8 cellular contexts compared by ENCODE assay signal in the genomic region with DNA sequence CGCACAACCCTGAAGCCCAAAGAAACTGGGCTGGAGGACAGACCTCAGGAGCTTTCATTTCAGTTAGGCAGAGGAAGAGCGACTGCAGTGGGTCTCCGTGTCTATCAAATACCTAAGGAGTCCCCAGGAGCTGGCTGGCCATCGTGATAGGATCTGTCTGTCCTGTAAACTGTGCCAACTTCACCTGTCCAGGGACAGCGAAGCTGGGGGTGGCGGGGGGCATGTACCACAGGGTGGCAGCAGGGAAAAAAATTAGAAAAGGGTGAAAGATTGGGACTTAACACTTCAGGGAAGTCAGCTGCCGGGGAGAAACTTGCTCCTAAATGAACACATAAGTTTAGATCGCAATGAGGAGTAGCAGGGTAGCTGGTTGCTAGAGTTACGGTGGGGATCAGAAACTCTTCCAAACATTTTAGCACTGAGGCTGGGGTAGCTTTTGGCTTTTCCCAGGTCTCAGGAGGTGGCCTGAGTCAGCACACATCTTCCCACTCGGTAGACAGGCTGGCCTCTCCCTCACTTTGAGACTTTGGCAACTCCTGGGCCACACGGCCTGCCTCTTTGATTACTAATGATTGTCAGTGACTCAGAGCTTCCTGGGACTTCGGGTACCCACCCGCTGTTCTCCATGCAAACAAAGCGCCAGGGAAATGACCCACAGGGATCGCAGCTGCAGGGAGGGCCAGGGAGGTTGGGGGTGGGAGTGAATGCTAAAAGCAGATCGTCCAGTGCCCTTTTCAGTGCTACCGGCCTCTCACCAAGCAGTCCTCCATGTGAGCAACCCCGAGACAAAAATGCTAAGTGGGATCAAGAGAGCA. TPM values are rescaled to one million over a fixed set of nuclear protein-coding genes. Genes with fewer than 3 reads are reported as not detected.
DNase-seq lines count a peak whose midpoint lies in the region; ATAC-seq and TF ChIP-seq lines count a peak whose summit lies in the region.

No MANE protein-coding gene starts in this region.

- peak overlapping the region; percentile 90 for H3K27ac ChIP-seq in parathyroid adenoma

- peaks cover 6% of the 10 kb centered on the region for H3K4me1 ChIP-seq in parathyroid adenoma

- no peaks in the 10 kb centered on the region for H3K9me3 ChIP-seq in parathyroid adenoma (ENCODE audit: control insufficient read depth, low read length)

- peak; percentile 16 for ATAC-seq in activated naive CD8-positive, alpha-beta T cell treated with anti-CD3 and anti-CD28 coated beads, Interleukin-2, amount 50 U/mL, for 24 hours
- ATAC-seq in left cardiac atrium: peak; percentile 5 to 51
- no peak for ATAC-seq in HG03159 (IDR thresholded peaks at IDR 0.05; ENCODE audit: unreplicated experiment)

- peak overlapping the region; percentile 63 for H3K4me3 ChIP-seq in parathyroid adenoma (ENCODE audit: low read depth, low read length)

- peak overlapping the region; percentile 95 for H3K4me3 Mint-ChIP-seq in activated naive CD8-positive, alpha-beta T cell treated with anti-CD3 and anti-CD28 coated beads, Interleukin-2, amount 50 U/mL, for 24 hours

- H3K36me3 Mint-ChIP-seq in activated naive CD8-positive, alpha-beta T cell treated with anti-CD3 and anti-CD28 coated beads, Interleukin-2, amount 50 U/mL, for 24 hours (ENCODE audit: low read depth): peaks cover 34% of the 10 kb centered on the region

- no peak for TF ChIP-seq CTCF in parathyroid adenoma (IDR thresholded peaks at IDR 0.05)

- intact Hi-C loops in left cardiac atrium (cut with DNase I): no loop called here

- DNase-seq in DMS79 treated with DMSO at 0.1 percent for 48 hours (lab: John Stamatoyannopoulos, UW) (peak; percentile 11), DMS79 (lab: John Stamatoyannopoulos, UW) (no peak), NCI-H446 treated with DMSO at 0.1 percent for 48 hours (lab: John Stamatoyannopoulos, UW) (peak; percentile 56), left cardiac atrium (peak; percentile 81), NCI-H187 (lab: John Stamatoyannopoulos, UW) (no peak)
- peak; percentile 56 for DNase-seq in activated naive CD8-positive, alpha-beta T cell treated with anti-CD3 and anti-CD28 coated beads, Interleukin-2, amount 50 U/mL, for 24 hours

- H2AFZ ChIP-seq in parathyroid adenoma: peak overlapping the region; percentile 71

- peak overlapping the region; percentile 77 for H3K4me2 ChIP-seq in parathyroid adenoma (ENCODE audit: low read length)

- no peaks in the 10 kb centered on the region for H3K79me2 ChIP-seq in parathyroid adenoma

- H3K36me3 ChIP-seq in parathyroid adenoma (ENCODE audit: control insufficient read depth, insufficient read depth, low read length): no peaks in the 10 kb centered on the region

- no peaks in the 10 kb centered on the region for H3K27me3 Mint-ChIP-seq in activated naive CD8-positive, alpha-beta T cell treated with anti-CD3 and anti-CD28 coated beads, Interleukin-2, amount 50 U/mL, for 24 hours

- no peaks in the 10 kb centered on the region for H3K27me3 ChIP-seq in parathyroid adenoma (ENCODE audit: control insufficient read depth, insufficient read depth, low read length)

- H3K9me3 Mint-ChIP-seq in activated naive CD8-positive, alpha-beta T cell treated with anti-CD3 and anti-CD28 coated beads, Interleukin-2, amount 50 U/mL, for 24 hours: no peaks in the 10 kb centered on the region

- peaks cover 67% of the 10 kb centered on the region for H3K4me1 Mint-ChIP-seq in activated naive CD8-positive, alpha-beta T cell treated with anti-CD3 and anti-CD28 coated beads, Interleukin-2, amount 50 U/mL, for 24 hours

- H3K27ac Mint-ChIP-seq in activated naive CD8-positive, alpha-beta T cell treated with anti-CD3 and anti-CD28 coated beads, Interleukin-2, amount 50 U/mL, for 24 hours: peak overlapping the region; percentile 99

- no peak overlapping the region for H3K9ac ChIP-seq in parathyroid adenoma

RNA-seq across cellular contexts. Expression of a gene that starts 2.9 kb away (rescaled TPM):
- total RNA-seq in left cardiac atrium: 10 to 100 TPM; 21.4 to 33.8 TPM

RNA-seq across cellular contexts. Expression of a gene that starts 25.9 kb away (rescaled TPM):
- total RNA-seq in left cardiac atrium: 1 to 10 TPM; 2.1 to 5.7 TPM

RNA-seq across cellular contexts. Expression of a gene that starts 35.5 kb away (rescaled TPM):
- total RNA-seq in left cardiac atrium: 10 to 100 TPM in 1 of 2 donors, 1 to 10 TPM in 1; 7.5 to 12.9 TPM

RNA-seq across cellular contexts. Expression of a gene that starts 49.1 kb away (rescaled TPM):
- total RNA-seq in left cardiac atrium: not detected

Comparison
In these comparisons a context has a peak if more than half of its experiments do, and no peak if none do; other contexts are left out.
1. DNase-seq: peak in DMS79 treated with DMSO at 0.1 percent for 48 hours (single experiment), NCI-H446 treated with DMSO at 0.1 percent for 48 hours (single experiment), activated naive CD8-positive, alpha-beta T cell treated with anti-CD3 and anti-CD28 coated beads, Interleukin-2, amount 50 U/mL, for 24 hours (single experiment) and left cardiac atrium (single experiment); none in DMS79 (single experiment) and NCI-H187 (0 of 2).